ENCODE assay signal across 8 cellular contexts in the genomic region with DNA sequence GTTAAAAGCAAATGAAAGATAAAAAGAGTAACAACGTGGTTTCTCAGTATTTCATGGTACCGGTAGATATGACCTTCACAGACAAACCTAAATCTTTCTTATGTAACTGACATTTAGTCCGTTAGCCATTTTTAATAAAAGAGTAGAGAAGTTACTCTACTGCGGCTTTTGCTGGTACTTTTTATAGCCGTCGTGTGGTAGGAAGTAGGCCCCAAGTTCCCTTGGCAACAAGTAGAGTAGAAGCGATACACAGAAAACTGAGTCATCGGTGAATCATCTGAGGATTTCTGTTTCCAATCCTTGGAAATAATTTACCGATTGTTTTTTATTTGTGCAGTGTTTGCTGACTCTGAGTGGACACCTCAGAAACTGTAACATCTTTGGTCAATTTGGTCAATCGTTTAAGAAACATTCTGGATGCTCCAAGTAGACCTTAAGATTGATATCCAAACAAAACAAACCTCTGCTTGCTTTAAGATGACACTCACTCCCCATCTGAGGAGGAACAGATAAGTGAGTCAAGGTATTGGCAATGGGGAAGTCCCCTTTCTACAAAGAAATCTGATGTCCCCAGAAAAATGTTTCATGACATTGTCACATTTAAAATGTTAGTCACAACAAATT.
DNase-seq lines count a peak whose midpoint lies in the region; ATAC-seq and TF ChIP-seq lines count a peak whose summit lies in the region.

No MANE protein-coding gene starts in this region.

- 68% methylated on average over 9 of the region's 10 CpGs for WGBS in mammary epithelial cell (ENCODE audit: low coverage, missing lambda C conversion rate)

- intact Hi-C loops in mammary epithelial cell (cut with micrococcal nuclease), result no loop called here

- H4K20me1 ChIP-seq in mammary epithelial cell (ENCODE audit: insufficient read depth, low read length), result no peaks in the 10 kb centered on the region

- peak; percentile 87 for DNase-seq in BJ (ENCODE audit: low read depth)
- DNase-seq in T-helper 9 cell, result peak; percentile 48
- DNase-seq in mammary epithelial cell, result peak; percentile 85
- peak; percentile 13 to 61 for DNase-seq in memory B cell (ENCODE audit: low spot score in 2 of 2)
- peak in 5 of 6 experiments; percentile 38 to 69 (median 63) for DNase-seq in stimulated activated naive CD4-positive, alpha-beta T cell (lab: John Stamatoyannopoulos, UW)
- no peak for DNase-seq in iPS-NIHi7 (ENCODE audit: extremely low spot score)

- H3K27ac Mint-ChIP-seq in memory B cell, result peak overlapping the region; percentile 98

- TF ChIP-seq CTCF in BJ (IDR thresholded peaks at IDR 0.05; ENCODE audit: insufficient read depth, low read depth, low read length), result no peak
- no peak for TF ChIP-seq CTCF in mammary epithelial cell (conservative IDR thresholded peaks at IDR 0.05 in 1 of 2, IDR thresholded peaks at IDR 0.05 in 1 of 2; ENCODE audit: extremely low read depth in 1 of 2, insufficient read depth in 1 of 2, low read depth in 1 of 2, low read length in 2 of 2)

- in situ Hi-C loops in mammary epithelial cell (cut with MboI; ENCODE audit: low sequenced_read_pairs in 2 of 2), result no loop called here

- dilution Hi-C loops in mammary epithelial cell (cut with HindIII; ENCODE audit: low sequenced_read_pairs), result no loop called here

- no peaks in the 10 kb centered on the region for H3K9me3 ChIP-seq in mammary epithelial cell (replicated peaks; ENCODE audit: insufficient read depth, low read length)

- H3K9ac ChIP-seq in mammary epithelial cell (ENCODE audit: insufficient read depth, low read length), result peak overlapping the region; percentile 8

- H3K27ac ChIP-seq in mammary epithelial cell (ENCODE audit: insufficient read depth, low read depth, low read length), result peak overlapping the region; percentile 58

- H3K4me1 ChIP-seq in mammary epithelial cell (ENCODE audit: insufficient read depth, low read length), result peaks cover 11% of the 10 kb centered on the region

- H3K36me3 ChIP-seq in BJ (ENCODE audit: control insufficient read depth, insufficient read depth, low read length), result no peaks in the 10 kb centered on the region
- no peaks in the 10 kb centered on the region for H3K36me3 ChIP-seq in mammary epithelial cell (ENCODE audit: insufficient read depth, low read length)

- peak overlapping the region; percentile 20 for H3K4me2 ChIP-seq in mammary epithelial cell (ENCODE audit: insufficient read depth, low read depth, low read length)

- H3K27me3 Mint-ChIP-seq in memory B cell, result no peaks in the 10 kb centered on the region

- peaks cover 3% of the 10 kb centered on the region for H3K9me3 Mint-ChIP-seq in memory B cell

- CTCF ChIA-PET in BJ (lab: Yijun Ruan, JAX) (interaction anchor here (1.5 kb wide), 1 partner anchor 251 kb away, joined by 4 read pairs; no protein-coding TSS in a partner anchor), mammary epithelial cell (lab: Charles Lee; ENCODE audit: low non-redundant PET) (no interaction called here)

- ATAC-seq in GM19438 (IDR thresholded peaks at IDR 0.05; ENCODE audit: low read depth, unreplicated experiment) (peak; percentile 98), HG03469 (IDR thresholded peaks at IDR 0.05; ENCODE audit: unreplicated experiment) (peak; percentile 95), memory B cell (ENCODE audit: low read depth) (peak; percentile 93)

- peaks cover 7% of the 10 kb centered on the region for H3K36me3 Mint-ChIP-seq in memory B cell

- H3K4me1 Mint-ChIP-seq in memory B cell, result peaks cover 17% of the 10 kb centered on the region

- no peaks in the 10 kb centered on the region for H3K79me2 ChIP-seq in mammary epithelial cell (ENCODE audit: insufficient read depth, low read length)

- peak overlapping the region; percentile 74 for H3K4me3 Mint-ChIP-seq in memory B cell

- no TSS peak for BruUV-seq in mammary epithelial cell (replicated peaks; lab: Mats Ljungman, UMichigan)

- peak overlapping the region; percentile 54 for H2AFZ ChIP-seq in mammary epithelial cell (ENCODE audit: low read depth, low read length)

- no peak overlapping the region for H3K4me3 ChIP-seq in BJ (ENCODE audit: low read depth, low read length)
- no peak overlapping the region for H3K4me3 ChIP-seq in mammary epithelial cell (replicated peaks in 1 of 3; ENCODE audit: insufficient read depth in 1 of 3, low read depth in 2 of 3, low read length in 3 of 3)

- H3K27me3 ChIP-seq in BJ (ENCODE audit: control insufficient read depth, insufficient read depth, low read length) (no peaks in the 10 kb centered on the region), mammary epithelial cell (ENCODE audit: insufficient read depth, low read length) (no peaks in the 10 kb centered on the region)

- POLR2A ChIA-PET in BJ (lab: Charles Lee), result no interaction called here
